8 cellular contexts compared by ENCODE assay signal in the genomic region with DNA sequence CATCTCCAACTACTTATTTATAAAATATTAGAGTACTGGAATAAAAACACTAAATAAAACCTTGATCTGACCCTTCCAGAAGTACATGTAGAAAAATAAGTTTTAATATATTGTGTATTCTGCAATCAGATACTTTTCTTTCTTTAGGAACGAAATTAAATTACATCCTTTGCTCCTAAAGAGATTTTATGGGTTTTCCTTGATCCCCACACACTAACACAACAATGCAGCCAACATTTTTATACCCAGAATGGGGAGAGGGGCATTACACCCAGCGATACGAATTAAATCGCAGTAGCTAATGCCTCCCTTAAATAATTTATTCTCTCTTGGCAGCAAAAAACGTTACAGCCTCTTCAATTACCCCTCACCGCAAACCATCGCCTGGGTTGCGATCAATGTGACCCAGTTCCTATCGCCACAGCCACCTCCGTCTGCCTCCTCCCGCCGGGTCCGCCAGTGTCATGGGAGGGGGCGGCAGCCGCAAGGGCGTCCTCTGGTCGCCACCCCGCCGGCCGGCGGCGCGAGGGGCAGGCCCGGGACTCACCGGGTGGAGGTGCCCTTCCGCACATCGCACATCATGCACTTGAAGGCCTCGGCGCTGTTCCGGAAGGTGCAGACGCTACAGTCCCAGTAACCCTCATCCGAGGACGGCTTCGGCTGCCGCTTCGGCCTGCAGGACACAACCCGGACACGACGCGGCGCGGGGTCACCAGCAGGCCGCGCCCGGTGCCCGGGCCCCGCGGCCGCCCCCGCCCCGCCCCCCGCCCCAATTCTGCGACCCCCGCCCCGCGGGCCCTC. TPM values are rescaled to one million over a fixed set of nuclear protein-coding genes. Genes with fewer than 3 reads are reported as not detected.
DNase-seq lines count a peak whose midpoint lies in the region; ATAC-seq and TF ChIP-seq lines count a peak whose summit lies in the region.

No MANE protein-coding gene starts in this region.

- H3K4me1 ChIP-seq in BE2C: no peaks in the 10 kb centered on the region

- peaks cover 16% of the 10 kb centered on the region for H3K36me3 ChIP-seq in BE2C

- H3K9me3 ChIP-seq in BE2C: no peaks in the 10 kb centered on the region

- peak; percentile 88 for DNase-seq in BE2C
- DNase-seq in NCI-H460 (ENCODE audit: extremely low read depth, low read depth): peak; percentile 60
- peak; percentile 91 for DNase-seq in activated CD4-positive, alpha-beta T cell treated with anti-CD3 and anti-CD28 coated beads, Interleukin-2, amount 10 ng/mL, durations not matched to agents 24 days and 14 days
- DNase-seq in dedifferentiated amniotic fluid mesenchymal stem cell (ENCODE audit: extremely low spot score): peak; percentile 59
- peak; percentile 81 for DNase-seq in left lobe of liver (ENCODE audit: low spot score)
- DNase-seq in stimulated activated CD4-positive, alpha-beta T cell treated with anti-CD3 and anti-CD28 coated beads, Interleukin-2, amount 100 ng/mL, for 48 hours: peak; percentile 51 to 58

- no peaks in the 10 kb centered on the region for H3K27me3 Mint-ChIP-seq in activated CD4-positive, alpha-beta T cell treated with anti-CD3 and anti-CD28 coated beads, Interleukin-2, amount 10 ng/mL, durations not matched to agents 24 days and 14 days

- H3K27me3 ChIP-seq in BE2C: no peaks in the 10 kb centered on the region

- peaks cover 42% of the 10 kb centered on the region for H3K4me1 Mint-ChIP-seq in activated CD4-positive, alpha-beta T cell treated with anti-CD3 and anti-CD28 coated beads, Interleukin-2, amount 10 ng/mL, durations not matched to agents 24 days and 14 days

- intact Hi-C loops in activated CD4-positive, alpha-beta T cell treated with anti-CD3 and anti-CD28 coated beads, Interleukin-2, amount 10 ng/mL, durations not matched to agents 24 days and 14 days (cut with micrococcal nuclease): loop anchor here (5.0 kb wide), 1 partner anchor 140 kb away; no protein-coding TSS in a partner anchor

- H3K4me3 Mint-ChIP-seq in activated CD4-positive, alpha-beta T cell treated with anti-CD3 and anti-CD28 coated beads, Interleukin-2, amount 10 ng/mL, durations not matched to agents 24 days and 14 days: peak overlapping the region; percentile 96

- no peaks in the 10 kb centered on the region for H3K9me3 Mint-ChIP-seq in activated CD4-positive, alpha-beta T cell treated with anti-CD3 and anti-CD28 coated beads, Interleukin-2, amount 10 ng/mL, durations not matched to agents 24 days and 14 days

- peaks cover 31% of the 10 kb centered on the region for H3K36me3 Mint-ChIP-seq in activated CD4-positive, alpha-beta T cell treated with anti-CD3 and anti-CD28 coated beads, Interleukin-2, amount 10 ng/mL, durations not matched to agents 24 days and 14 days (ENCODE audit: low read depth)

- peak overlapping the region; percentile 89 for H3K27ac Mint-ChIP-seq in activated CD4-positive, alpha-beta T cell treated with anti-CD3 and anti-CD28 coated beads, Interleukin-2, amount 10 ng/mL, durations not matched to agents 24 days and 14 days

- TF ChIP-seq CTCF in BE2C (IDR thresholded peaks at IDR 0.05; ENCODE audit: low read depth, low read length): peak; percentile 45

- peak overlapping the region; percentile 71 for H3K4me3 ChIP-seq in BE2C (ENCODE audit: low read depth, low read length)

- ATAC-seq in GM19025 (IDR thresholded peaks at IDR 0.05; ENCODE audit: low read depth, unreplicated experiment) (peak; percentile 71), HG03196 (IDR thresholded peaks at IDR 0.05; ENCODE audit: unreplicated experiment) (peak; percentile 75), left lobe of liver (peak; percentile 70)

RNA-seq across cellular contexts. Expression of a gene that starts 0.8 kb away (rescaled TPM):
- polyA plus RNA-seq in BE2C (2012; ENCODE audit: insufficient read depth, insufficient read length, low read depth): 35.7 TPM
- 17.7 and 20.2 TPM in 2 replicates for total RNA-seq in NCI-H460 (2014; rRNA removed; shearing (Covaris generic))
- polyA plus RNA-seq in NCI-H460 (2014; cell fraction: nucleus; rRNA removed): 17.6 and 19.4 TPM in 2 replicates
- 40.7 and 47.1 TPM in 2 replicates for total RNA-seq in activated CD4-positive, alpha-beta T cell treated with anti-CD3 and anti-CD28 coated beads, Interleukin-2, amount 10 ng/mL, durations not matched to agents 24 days and 14 days
- total RNA-seq in left lobe of liver: 22.5 TPM

Comparison
In these comparisons a context has a peak if more than half of its experiments do, and no peak if none do; other contexts are left out.
1. Peak in every context shown above with its lines: DNase-seq, ATAC-seq and H3K4me3 ChIP-seq.